ENCODE assay signal across 10 cellular contexts in genomic region chr12:3119745-3120660, GRCh38. TPM values are rescaled to one million over a fixed set of nuclear protein-coding genes. Genes with fewer than 3 reads are reported as not detected.
DNase-seq lines count a peak whose midpoint lies in the region; ATAC-seq and TF ChIP-seq lines count a peak whose summit lies in the region.
"Had no signal": no experiment of that assay in that cellular context is flagged by ENCODE, and none has a peak within 500 bp of the region (broad histone marks: within the 10 kb centered on the region; RNA-seq: fewer than 3 reads in every experiment).

No MANE protein-coding gene starts in this region.

- intact Hi-C loops in ascending aorta (cut with DNase I), result loop anchor here (2.0 kb wide), 1 partner anchor 43 kb away; the partner anchor contains the start of gene TSPAN9
- intact Hi-C loops in Right ventricle myocardium superior (cut with DNase I), result loop anchor here (5.0 kb wide), 1 partner anchor 33 kb away; no protein-coding TSS in a partner anchor
- intact Hi-C loops in sigmoid colon (cut with DNase I), result no loop called here

- H3K27me3 ChIP-seq in ascending aorta (no peaks in the 10 kb centered on the region), sigmoid colon (no peaks in the 10 kb centered on the region)

- H3K4me3 ChIP-seq in ascending aorta (peak overlapping the region in 1 of 2 donors; percentile 36), sigmoid colon (no peak overlapping the region)

- no peaks in the 10 kb centered on the region for H3K36me3 ChIP-seq in ascending aorta
- no peaks in the 10 kb centered on the region for H3K36me3 ChIP-seq in sigmoid colon

- no peak for TF ChIP-seq POLR2A in sigmoid colon (IDR thresholded peaks at IDR 0.05)

- H3K4me1 ChIP-seq in ascending aorta (peaks cover 3 to 29% of the 10 kb centered on the region in 2 donors), sigmoid colon (peaks cover 0 to 20% (median 15%) of the 10 kb centered on the region in 4 donors)

- TF ChIP-seq EP300 in sigmoid colon (IDR thresholded peaks at IDR 0.05), result no peak

- peaks cover 0 to 12% of the 10 kb centered on the region in 2 donors for H3K9me3 ChIP-seq in ascending aorta
- peaks cover 0 to 4% (median 0%) of the 10 kb centered on the region in 4 donors for H3K9me3 ChIP-seq in sigmoid colon

- TF ChIP-seq CTCF in ascending aorta (IDR thresholded peaks at IDR 0.05) (no peak), sigmoid colon (IDR thresholded peaks at IDR 0.05) (no peak)

- 69 to 76% methylated on average over 18 of the region's 18 CpGs for WGBS in sigmoid colon, 2 donors

- ATAC-seq in Right ventricle myocardium superior (ENCODE audit: poor library complexity) (peak; percentile 87), GM19351 (IDR thresholded peaks at IDR 0.05; ENCODE audit: unreplicated experiment) (no peak), GM18861 (IDR thresholded peaks at IDR 0.05; ENCODE audit: unreplicated experiment) (no peak)

- peak overlapping the region; percentile 83 to 86 for H3K27ac ChIP-seq in ascending aorta
- peak overlapping the region; percentile 4 to 60 (median 38) for H3K27ac ChIP-seq in sigmoid colon
- H3K27ac ChIP-seq: KMS-11 had no signal

- DNase-seq in DMS 273 treated with DMSO at 0.1 percent for 48 hours (lab: John Stamatoyannopoulos, UW) (peak; percentile 26), ascending aorta (ENCODE audit: low spot score in 2 of 2) (peak; percentile 42 to 86), Right ventricle myocardium superior (peak; percentile 83), sigmoid colon (no peak), NCI-H187 (lab: John Stamatoyannopoulos, UW) (no peak)
- no peak for DNase-seq in activated T-cell treated with anti-CD3 and anti-CD28 coated beads, Interleukin-2, amount 50 U/mL, for 48 hours
- DNase-seq: stimulated activated CD4-positive, alpha-beta T cell treated with anti-CD3 and anti-CD28 coated beads, Interleukin-2, amount 100 ng/mL, for 48 hours had no signal

RNA-seq across cellular contexts. Expression of gene TSPAN9, which starts 42.8 kb away (rescaled TPM):
- 109 TPM for total RNA-seq in ascending aorta
- total RNA-seq in Right ventricle myocardium superior, result 156 TPM
- 10 to 100 TPM; 18.2 to 28.0 (median 21.4) TPM for total RNA-seq in sigmoid colon
- 10 to 100 TPM in 1 of 3 donors, 1 to 10 TPM in 1, under 1 TPM in 1; 0.92 to 14.5 (median 2.4) TPM for polyA plus RNA-seq in sigmoid colon

Comparison
In these comparisons a context has a peak if more than half of its experiments do, and no peak if none do; other contexts are left out.
1. DNase-seq: peak in DMS 273 treated with DMSO at 0.1 percent for 48 hours (single experiment), ascending aorta (2 of 2) and Right ventricle myocardium superior (single experiment); none in sigmoid colon (single experiment), NCI-H187 (0 of 2) and activated T-cell treated with anti-CD3 and anti-CD28 coated beads, Interleukin-2, amount 50 U/mL, for 48 hours (0 of 2).